Comparison of ENCODE assay signal across 20 cellular contexts in genomic region chr15:65402971-65403370, GRCh38. TPM values are rescaled to one million over a fixed set of nuclear protein-coding genes. Genes with fewer than 3 reads are reported as not detected.
"Had no signal": no experiment of that assay in that cellular context is flagged by ENCODE, and none has a peak within 500 bp of the region (broad histone marks: within the 10 kb centered on the region; RNA-seq: fewer than 3 reads in every experiment).

No MANE protein-coding gene starts in this region.

- H3K9me3 ChIP-seq: SJSA1 had no signal

- H3K36me3 Mint-ChIP-seq: IgD-negative memory B cell had no signal

- H3K4me3 ChIP-seq: K562, SJSA1, SK-N-MC had no signal

- DNase-seq: Kasumi-1, MM.1S, NCI-H1092 treated with DMSO at 0.1 percent for 48 hours, NCI-H1436, NCI-H187 treated with DMSO at 0.1 percent for 48 hours, NCI-H2029 treated with DMSO at 0.1 percent for 48 hours, NCI-H2227 treated with DMSO at 0.1 percent for 48 hours, NCI-H524 treated with DMSO at 0.1 percent for 48 hours, NCI-H69, NCI-H774, Right ventricle myocardium superior, RPMI8226, SIG-M5 had no signal

- H3K4me1 Mint-ChIP-seq: IgD-negative memory B cell had no signal

- H3K9me3 Mint-ChIP-seq: IgD-negative memory B cell had no signal

- H3K27ac ChIP-seq: KMS-11, SJSA1, SK-N-MC had no signal

- H3K4me3 Mint-ChIP-seq: IgD-negative memory B cell had no signal

- H3K36me3 ChIP-seq: SJSA1 had no signal

- H3K9ac ChIP-seq: KMS-11 had no signal

- H3K27ac Mint-ChIP-seq: IgD-negative memory B cell had no signal

- H3K4me2 ChIP-seq: KMS-11 had no signal

- H3K27me3 ChIP-seq: SJSA1 had no signal

RNA-seq across cellular contexts. Expression of gene IGDCC4, which starts 19.8 kb away (rescaled TPM):
- polyA plus RNA-seq: IgD-negative memory B cell had no signal

RNA-seq across cellular contexts. Expression of gene IGDCC3, which starts 25.2 kb away (rescaled TPM):
- total RNA-seq: K562, M059J, NCI-H460, SJSA1 had no signal
- polyA plus RNA-seq: IgD-negative memory B cell, K562 had no signal
